In the genomic region with DNA sequence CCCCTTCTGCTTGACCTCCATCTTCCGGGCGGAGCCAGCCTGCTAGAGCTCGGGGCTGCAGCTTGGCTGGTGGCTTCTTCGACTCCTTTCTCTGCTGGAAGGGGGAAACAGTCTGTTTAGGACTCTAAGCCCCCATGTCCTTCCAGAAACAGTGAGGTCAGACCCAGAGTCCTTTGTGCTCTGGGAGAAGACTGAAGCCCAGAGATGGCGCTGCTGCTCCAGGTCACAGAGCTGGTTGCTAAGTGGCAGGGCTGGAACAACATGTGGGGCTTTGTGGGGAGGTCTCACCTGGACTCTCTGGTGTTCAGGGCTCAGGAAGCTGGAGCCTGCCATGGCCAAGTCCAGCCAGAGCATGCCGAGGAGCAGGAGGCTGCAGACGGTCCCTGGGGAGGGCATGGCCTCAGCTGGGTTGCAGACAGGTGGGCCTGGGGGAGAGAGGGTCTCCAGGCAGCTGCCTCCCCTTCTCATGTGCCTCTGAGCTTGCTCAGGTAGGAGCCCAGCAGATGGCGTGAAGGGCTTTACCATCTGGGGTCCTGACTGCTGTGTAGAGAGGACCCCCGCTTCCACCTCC, we compare ENCODE assay signal across 20 cellular contexts. TPM values are rescaled to one million over a fixed set of nuclear protein-coding genes. Genes with fewer than 3 reads are reported as not detected.
DNase-seq lines count a peak whose midpoint lies in the region; ATAC-seq and TF ChIP-seq lines count a peak whose summit lies in the region.
"Had no signal": no experiment of that assay in that cellular context is flagged by ENCODE, and none has a peak within 500 bp of the region (broad histone marks: within the 10 kb centered on the region; RNA-seq: fewer than 3 reads in every experiment).

No MANE protein-coding gene starts in this region.

- H3K9me3 Mint-ChIP-seq in GM23338 (no peaks in the 10 kb centered on the region; the same call in 2 of the 3 replicates), nephron progenitor cell (no peaks in the 10 kb centered on the region)
- H3K9me3 Mint-ChIP-seq: activated B cell treated with CpG ODN at 0.5 μM for 24 hours; activated CD4-positive, alpha-beta memory T cell treated with anti-CD3 and anti-CD28 coated beads, Interleukin-2, amount 10 ng/mL, durations not matched to agents 7 days and 5 days; CD8-positive, alpha-beta T cell; naive thymus-derived CD4-positive, alpha-beta T cell had no signal

- no TSS peak for BruUV-seq in PC-3 (replicated peaks; lab: Mats Ljungman, UMichigan)

- H3K79me2 ChIP-seq in GM23338 (replicated peaks; ENCODE audit: insufficient read depth) (no peaks in the 10 kb centered on the region), PC-3 (ENCODE audit: low read length) (no peaks in the 10 kb centered on the region)

- H4K20me1 ChIP-seq in BLaER1 (no peaks in the 10 kb centered on the region), GM23338 (replicated peaks; ENCODE audit: insufficient read depth) (no peaks in the 10 kb centered on the region), PC-3 (ENCODE audit: low read length) (no peaks in the 10 kb centered on the region)

- peak; percentile 20 for ATAC-seq in GM23338
- no peak for ATAC-seq in PC-3
- ATAC-seq in HG02610 (IDR thresholded peaks at IDR 0.05; ENCODE audit: unreplicated experiment): no peak
- no peak for ATAC-seq in gastrocnemius medialis
- ATAC-seq: CD8-positive, alpha-beta T cell; left lobe of liver; naive thymus-derived CD4-positive, alpha-beta T cell; SK-N-SH treated with all-trans-retinoic acid at 6 μM for 48 hours had no signal

- H3K9me3 ChIP-seq in BLaER1 (no peaks in the 10 kb centered on the region), PC-3 (ENCODE audit: low read length) (no peaks in the 10 kb centered on the region), gastrocnemius medialis (no peaks in the 10 kb centered on the region)
- H3K9me3 ChIP-seq: suprapubic skin had no signal

- H3K9me2 ChIP-seq in GM23338 (ENCODE audit: insufficient read depth) (no peaks in the 10 kb centered on the region), PC-3 (replicated peaks; ENCODE audit: low read length) (no peaks in the 10 kb centered on the region)

- H3K27me3 Mint-ChIP-seq in GM23338 (ENCODE audit: insufficient read depth, low read depth, poor library complexity) (no peaks in the 10 kb centered on the region), nephron progenitor cell (ENCODE audit: low read depth, poor library complexity) (peaks cover 3% of the 10 kb centered on the region)
- H3K27me3 Mint-ChIP-seq: activated B cell treated with CpG ODN at 0.5 μM for 24 hours; activated CD4-positive, alpha-beta memory T cell treated with anti-CD3 and anti-CD28 coated beads, Interleukin-2, amount 10 ng/mL, durations not matched to agents 7 days and 5 days; naive thymus-derived CD4-positive, alpha-beta T cell had no signal

- H2AFZ ChIP-seq in GM23338 (no peak overlapping the region), PC-3 (ENCODE audit: low read length) (no peak overlapping the region)

- H3K4me2 ChIP-seq in BLaER1: peak overlapping the region; percentile 92
- no peak overlapping the region for H3K4me2 ChIP-seq in GM23338
- H3K4me2 ChIP-seq in PC-3 (ENCODE audit: low read length): no peak overlapping the region

- H3K4me3 ChIP-seq in BLaER1 (no peak overlapping the region; the same call in 1 of the 2 replicates), GM23338 (no peak overlapping the region), PC-3 (ENCODE audit: low read length) (no peak overlapping the region), gastrocnemius medialis (no peak overlapping the region)
- H3K4me3 ChIP-seq: cardiac muscle cell, suprapubic skin had no signal

- H3K36me3 Mint-ChIP-seq in GM23338 (ENCODE audit: low read depth): peaks cover 9% of the 10 kb centered on the region
- H3K36me3 Mint-ChIP-seq in nephron progenitor cell (ENCODE audit: low read depth): peaks cover 16% of the 10 kb centered on the region

- H3K36me3 ChIP-seq in BLaER1 (peaks cover 45% of the 10 kb centered on the region), GM23338 (ENCODE audit: insufficient read depth) (0 out of 2 replicates have a peak, but pooled peaks cover 3% of the 10 kb centered on the region), PC-3 (ENCODE audit: low read depth, low read length) (peaks cover 10% of the 10 kb centered on the region; the same call in 1 of the 2 replicates), gastrocnemius medialis (peaks cover 0 to 51% of the 10 kb centered on the region in 2 donors)

- CTCF ChIA-PET in PC-3 (lab: Charles Lee): no interaction called here

- in situ Hi-C loops in gastrocnemius medialis (cut with MboI; ENCODE audit: low sequenced_read_pairs in 4 of 4): no loop called here

- TF ChIP-seq CTCF in GM23338 (conservative IDR thresholded peaks at IDR 0.05; ENCODE audit: low read depth in 2 of 2): peak in 1 of 2 experiments; percentile 41; a peak in 1 of 4 replicates
- TF ChIP-seq CTCF in PC-3 (conservative IDR thresholded peaks at IDR 0.05; ENCODE audit: low read depth, low read length): 0 out of 2 replicates have a peak, but pooled peaks have one; percentile 8
- no peak for TF ChIP-seq CTCF in nephron progenitor cell (IDR thresholded peaks at IDR 0.05)
- no peak for TF ChIP-seq CTCF in gastrocnemius medialis (IDR thresholded peaks at IDR 0.05 in 4 of 5, conservative IDR thresholded peaks at IDR 0.05 in 1 of 5)

- intact Hi-C loops in PC-3 (cut with micrococcal nuclease): loop anchor here (10.0 kb wide), 1 partner anchor 445 kb away; a partner anchor contains a TSS
- intact Hi-C loops in gastrocnemius medialis (cut with DNase I; ENCODE audit: low total_unique reads): no loop called here

- peaks cover 15% of the 10 kb centered on the region for H3K4me1 Mint-ChIP-seq in GM23338
- peaks cover 46% of the 10 kb centered on the region for H3K4me1 Mint-ChIP-seq in nephron progenitor cell

- H3K4me3 Mint-ChIP-seq in GM23338 (no peak overlapping the region), nephron progenitor cell (no peak overlapping the region)
- H3K4me3 Mint-ChIP-seq: activated B cell treated with CpG ODN at 0.5 μM for 24 hours; activated CD4-positive, alpha-beta memory T cell treated with anti-CD3 and anti-CD28 coated beads, Interleukin-2, amount 10 ng/mL, durations not matched to agents 7 days and 5 days; CD8-positive, alpha-beta T cell; naive thymus-derived CD4-positive, alpha-beta T cell had no signal

- POLR2A ChIA-PET in PC-3 (lab: Charles Lee; ENCODE audit: unreplicated experiment): no interaction called here

- H3K9ac ChIP-seq in BLaER1 (peak overlapping the region; percentile 36; the same call in 1 of the 2 replicates), PC-3 (ENCODE audit: low read length) (no peak overlapping the region)

- TF ChIP-seq POLR2A in gastrocnemius medialis (IDR thresholded peaks at IDR 0.05): no peak

- no peak for DNase-seq in GM23338 (ENCODE audit: low spot score)
- DNase-seq in PC-3: no peak
- DNase-seq in nephron progenitor cell: no peak
- DNase-seq in gastrocnemius medialis: no peak
- DNase-seq in GDM1 (lab: John Stamatoyannopoulos, UW): no peak
- DNase-seq: activated B cell treated with CpG ODN at 0.5 μM for 24 hours; activated CD4-positive, alpha-beta memory T cell treated with anti-CD3 and anti-CD28 coated beads, Interleukin-2, amount 10 ng/mL, durations not matched to agents 7 days and 5 days; CD8-positive, alpha-beta T cell; DMS53; IMR-90; naive thymus-derived CD4-positive, alpha-beta T cell; NCI-H1105 treated with DMSO at 0.1 percent for 48 hours; NCI-H2081 treated with DMSO at 0.1 percent for 48 hours; T-helper 9 cell had no signal

- no peaks in the 10 kb centered on the region for H3F3A ChIP-seq in GM23338 (replicated peaks; ENCODE audit: low read depth)
- no peaks in the 10 kb centered on the region for H3F3A ChIP-seq in PC-3 (ENCODE audit: low read length, unreplicated experiment)

- peak overlapping the region; percentile 76 for H3K27ac ChIP-seq in BLaER1
- H3K27ac ChIP-seq in GM23338 (ENCODE audit: low read depth): no peak overlapping the region
- no peak overlapping the region for H3K27ac ChIP-seq in PC-3 (ENCODE audit: low read length)
- H3K27ac ChIP-seq in gastrocnemius medialis: no peak overlapping the region
- H3K27ac ChIP-seq: cardiac muscle cell, suprapubic skin had no signal

- H3K27me3 ChIP-seq in BLaER1 (no peaks in the 10 kb centered on the region), GM23338 (ENCODE audit: insufficient read depth) (no peaks in the 10 kb centered on the region), PC-3 (ENCODE audit: low read length) (no peaks in the 10 kb centered on the region), gastrocnemius medialis (no peaks in the 10 kb centered on the region)
- H3K27me3 ChIP-seq: cardiac muscle cell, suprapubic skin had no signal

- H3K27ac Mint-ChIP-seq in GM23338 (peak overlapping the region; percentile 74; the same call in 1 of the 2 replicates), nephron progenitor cell (peak overlapping the region; percentile 85)
- H3K27ac Mint-ChIP-seq: activated CD4-positive, alpha-beta memory T cell treated with anti-CD3 and anti-CD28 coated beads, Interleukin-2, amount 10 ng/mL, durations not matched to agents 7 days and 5 days; CD8-positive, alpha-beta T cell had no signal

- H3K4me1 ChIP-seq in BLaER1 (peaks cover 100% of the 10 kb centered on the region), GM23338 (ENCODE audit: insufficient read depth) (peaks cover 8% of the 10 kb centered on the region; the same call in 1 of the 2 replicates), PC-3 (ENCODE audit: insufficient read depth, low read length) (peaks cover 12% of the 10 kb centered on the region), gastrocnemius medialis (no peaks in the 10 kb centered on the region)

TF ChIP-seq in GM23338, 12 proteins besides CTCF, POLR2A, EP300 and RAD21 (continues in another document):
- TF ChIP-seq EZH2phosphoT487 (IDR thresholded peaks at IDR 0.05; ENCODE audit: unreplicated experiment) (no peak), EZH2 (IDR thresholded peaks at IDR 0.05; ENCODE audit: low read depth, unreplicated experiment) (no peak), ZNF114 (CRISPR knock-in tag; IDR thresholded peaks at IDR 0.05) (no peak), NANOG (IDR thresholded peaks at IDR 0.05; ENCODE audit: borderline replicate concordance) (no peak), ZNF331 (CRISPR knock-in tag; IDR thresholded peaks at IDR 0.05; ENCODE audit: low read depth) (no peak), POLR2AphosphoS5 (IDR thresholded peaks at IDR 0.05; ENCODE audit: low read depth) (no peak)

RNA-seq across cellular contexts. Expression of a gene that starts 2.9 kb away (rescaled TPM):
- not detected in 2 replicates for total RNA-seq in GM23338 (2014; rRNA removed; shearing (Covaris generic))
- 0.52 and 0.78 TPM in 2 replicates for polyA plus RNA-seq in GM23338 (2016; fragmentation: Nextera tagmentation; extraction: Ambion mirVana)
- total RNA-seq in PC-3 (2014; rRNA removed) (not detected in 2 replicates), gastrocnemius medialis (not detected)
- total RNA-seq: IMR-90 had no signal

RNA-seq across cellular contexts. Expression of a gene that starts 31.0 kb away (rescaled TPM):
- 108 and 132 TPM in 2 replicates for total RNA-seq in GM23338 (2014; rRNA removed; shearing (Covaris generic))
- 106 and 109 TPM in 2 replicates for polyA plus RNA-seq in GM23338 (2016; fragmentation: Nextera tagmentation; extraction: Ambion mirVana)
- total RNA-seq in PC-3 (2014; rRNA removed): 265 and 289 TPM in 2 replicates
- 100 to 1,000 TPM in 3 of 4 donors, 10 to 100 TPM in 1; 96.1 to 119 (median 111) TPM for total RNA-seq in gastrocnemius medialis

RNA-seq across cellular contexts. Expression of a gene that starts 41.6 kb away (rescaled TPM):
- total RNA-seq in GM23338 (2014; rRNA removed; shearing (Covaris generic)): 19.1 and 21.8 TPM in 2 replicates
- 4.8 and 6.1 TPM in 2 replicates for polyA plus RNA-seq in GM23338 (2016; fragmentation: Nextera tagmentation; extraction: Ambion mirVana)
- total RNA-seq in PC-3 (2014; rRNA removed): 14.1 and 25.6 TPM in 2 replicates
- 10 to 100 TPM; 10.9 to 11.5 (median 10.9) TPM for total RNA-seq in gastrocnemius medialis
